In the genomic region with DNA sequence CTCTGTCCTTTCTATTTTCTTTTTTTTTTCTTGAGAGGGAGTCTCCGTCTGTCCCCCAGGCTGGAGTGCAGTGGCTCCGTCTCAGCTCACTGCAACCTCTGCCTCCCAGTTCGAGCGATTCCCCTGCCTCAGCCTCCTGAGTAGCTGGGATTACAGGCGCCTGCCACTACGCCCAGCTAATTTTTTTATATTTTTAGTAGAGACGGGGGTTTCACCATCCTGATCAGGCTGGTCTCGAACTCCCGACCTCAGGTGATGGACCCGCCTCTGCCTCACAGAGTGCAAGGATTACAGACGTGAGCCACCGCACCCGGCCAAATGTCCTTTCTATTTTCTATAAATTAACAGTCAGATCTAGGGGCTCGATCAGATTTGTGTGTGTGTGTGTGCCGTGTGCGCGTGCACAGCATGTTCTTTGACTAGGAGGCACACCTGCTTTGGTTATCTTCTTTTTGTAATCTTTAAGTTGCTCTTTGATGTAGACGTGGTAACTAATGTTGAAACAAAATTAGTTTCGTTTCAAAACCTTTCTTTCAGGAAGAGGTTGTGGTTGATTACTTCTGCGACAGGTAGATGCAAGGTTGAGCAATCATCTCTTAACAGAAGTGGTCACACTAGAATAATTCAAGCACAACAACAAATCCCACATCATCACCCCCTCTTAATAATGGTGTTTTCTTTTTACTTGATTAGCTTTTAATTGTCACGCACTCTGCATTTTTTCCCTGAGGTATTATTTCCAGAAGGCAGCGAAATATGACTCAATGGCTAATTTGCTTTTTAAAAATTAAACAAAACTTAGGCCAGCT, we compare ENCODE assay signal across 8 cellular contexts. TPM values are rescaled to one million over a fixed set of nuclear protein-coding genes. Genes with fewer than 3 reads are reported as not detected.
DNase-seq lines count a peak whose midpoint lies in the region; ATAC-seq and TF ChIP-seq lines count a peak whose summit lies in the region.

No MANE protein-coding gene starts in this region.

- peaks cover 2% of the 10 kb centered on the region; the same call in 1 of the 2 replicates for H3K9me1 ChIP-seq in IMR-90 (ENCODE audit: insufficient read depth, low read length)

- peak overlapping the region; percentile 91 for H2AFZ ChIP-seq in IMR-90 (replicated peaks; ENCODE audit: low read length, poor library complexity)

- H3K4me1 Mint-ChIP-seq in dendritic cell treated with granulocyte-macrophage colony-stimulating factor and Interleukin-4, amounts not matched to agents 40 ng/mL and 50 ng/mL, for 4 days (ENCODE audit: low read depth) = peaks cover 34% of the 10 kb centered on the region
- peaks cover 35 to 54% (median 50%) of the 10 kb centered on the region in 7 donors for H3K4me1 Mint-ChIP-seq in naive thymus-derived CD4-positive, alpha-beta T cell
- peaks cover 16% of the 10 kb centered on the region for H3K4me1 Mint-ChIP-seq in type B pancreatic cell (ENCODE audit: unreplicated experiment)

- ATAC-seq in GM21529 (IDR thresholded peaks at IDR 0.05; ENCODE audit: unreplicated experiment) (peak; percentile 45), IMR-90 (ENCODE audit: low read depth) (no peak)
- ATAC-seq in activated CD4-positive, CD25-positive, alpha-beta regulatory T cell treated with anti-CD3 and anti-CD28 coated beads, Interleukin-2, amount 50 U/mL, for 24 hours = peak; percentile 66 to 67
- ATAC-seq in naive thymus-derived CD4-positive, alpha-beta T cell = peak; percentile 67

- peak overlapping the region; percentile 74 for H2BK5ac ChIP-seq in IMR-90 (ENCODE audit: low read depth, low read length, poor library complexity, severe bottlenecking)

- peaks cover 45% of the 10 kb centered on the region for H3K36me3 Mint-ChIP-seq in dendritic cell treated with granulocyte-macrophage colony-stimulating factor and Interleukin-4, amounts not matched to agents 40 ng/mL and 50 ng/mL, for 4 days (ENCODE audit: low read depth)
- peaks cover 0 to 14% (median 5%) of the 10 kb centered on the region in 5 donors for H3K36me3 Mint-ChIP-seq in naive thymus-derived CD4-positive, alpha-beta T cell
- H3K36me3 Mint-ChIP-seq in type B pancreatic cell = peaks cover 7% of the 10 kb centered on the region

- H3K9ac ChIP-seq in IMR-90 (ENCODE audit: low read depth, low read length) = peak overlapping the region; percentile 75

- no peak for DNase-seq in IMR-90
- peak in 6 of 9 donors; percentile 75 to 87 (median 82) for DNase-seq in naive thymus-derived CD4-positive, alpha-beta T cell
- DNase-seq in type B pancreatic cell (ENCODE audit: extremely low spot score, unreplicated experiment) = no peak
- DNase-seq in retina = no peak

- BruUV-seq in IMR-90 (replicated peaks; lab: Mats Ljungman, UMichigan) = no TSS peak

- H2BK120ac ChIP-seq in IMR-90 (ENCODE audit: low read depth, low read length) = peak overlapping the region; percentile 75

- intact Hi-C loops in IMR-90 (cut with micrococcal nuclease) = loop anchor here (2.0 kb wide), 1 partner anchor 37 kb away; no protein-coding TSS in a partner anchor
- intact Hi-C loops in dendritic cell treated with granulocyte-macrophage colony-stimulating factor and Interleukin-4, amounts not matched to agents 40 ng/mL and 50 ng/mL, for 4 days (cut with micrococcal nuclease) = loop anchor here (2.0 kb wide), 1 partner anchor 13 kb away; no protein-coding TSS in a partner anchor
- intact Hi-C loops in naive thymus-derived CD4-positive, alpha-beta T cell (cut with micrococcal nuclease) = loop anchor here (1.0 to 10.0 kb wide), 16 partner anchors 13 to 1469 kb away; a partner anchor contains a TSS

- H2BK20ac ChIP-seq in IMR-90 (ENCODE audit: low read depth, low read length) = 0 out of 2 replicates have a peak overlapping the region, but pooled peaks have one; percentile 12

- H3K9me3 Mint-ChIP-seq in dendritic cell treated with granulocyte-macrophage colony-stimulating factor and Interleukin-4, amounts not matched to agents 40 ng/mL and 50 ng/mL, for 4 days = no peaks in the 10 kb centered on the region
- peaks cover 0 to 2% (median 0%) of the 10 kb centered on the region in 11 donors for H3K9me3 Mint-ChIP-seq in naive thymus-derived CD4-positive, alpha-beta T cell
- H3K9me3 Mint-ChIP-seq in type B pancreatic cell = no peaks in the 10 kb centered on the region

- dilution Hi-C loops in IMR-90 (cut with HindIII; ENCODE audit: low sequenced_read_pairs, unreplicated experiment) = no loop called here

- 20% methylated on average over 2 of the region's 22 CpGs; no CpG with 5 or more reads in 1 of the 2 experiments for WGBS in IMR-90 (ENCODE audit: extremely low coverage in 2 of 2, insufficient read length in 1 of 2), 2 experiments

- H3K27me3 ChIP-seq in DOHH2 (ENCODE audit: control insufficient read depth, low read length) (no peaks in the 10 kb centered on the region), IMR-90 (ENCODE audit: control insufficient read depth, insufficient read depth, low read length) (no peaks in the 10 kb centered on the region)
- no peaks in the 10 kb centered on the region for H3K27me3 ChIP-seq in naive thymus-derived CD4-positive, alpha-beta T cell (ENCODE audit: control insufficient read depth in 2 of 2, insufficient read depth in 2 of 2, low read length in 2 of 2)

- POLR2A ChIA-PET in IMR-90 (lab: Charles Lee; ENCODE audit: unreplicated experiment) = interaction anchor here (0.6 to 0.9 kb wide), 3 partner anchors 9 to 1831 kb away, joined by 3 to 4 read pairs (median 3); no protein-coding TSS in a partner anchor
- POLR2A ChIA-PET in naive thymus-derived CD4-positive, alpha-beta T cell (lab: Charles Lee) = interaction anchor here (0.6 to 4.1 kb wide), 17 partner anchors 8 to 466 kb away, joined by 3 to 28 read pairs (median 4); a partner anchor contains a TSS

- H4K5ac ChIP-seq in IMR-90 (ENCODE audit: low read depth, low read length) = peak overlapping the region; percentile 14; the same call in 1 of the 2 replicates

- peak overlapping the region; percentile 90 for H3K27ac Mint-ChIP-seq in dendritic cell treated with granulocyte-macrophage colony-stimulating factor and Interleukin-4, amounts not matched to agents 40 ng/mL and 50 ng/mL, for 4 days
- peak overlapping the region; percentile 86 to 96 (median 93) for H3K27ac Mint-ChIP-seq in naive thymus-derived CD4-positive, alpha-beta T cell
- H3K27ac Mint-ChIP-seq in type B pancreatic cell = peak overlapping the region; percentile 89

- TF ChIP-seq RAD21 in IMR-90 (IDR thresholded peaks at IDR 0.05; ENCODE audit: low read length) = no peak

- H3K4me3 Mint-ChIP-seq in dendritic cell treated with granulocyte-macrophage colony-stimulating factor and Interleukin-4, amounts not matched to agents 40 ng/mL and 50 ng/mL, for 4 days = peak overlapping the region; percentile 95
- H3K4me3 Mint-ChIP-seq in naive thymus-derived CD4-positive, alpha-beta T cell = peak overlapping the region; percentile 78 to 95 (median 88)
- H3K4me3 Mint-ChIP-seq in type B pancreatic cell = peak overlapping the region; percentile 85

- H3K27ac ChIP-seq in DOHH2 (ENCODE audit: low read depth, low read length) = peak overlapping the region; percentile 91
- peak overlapping the region; percentile 84 for H3K27ac ChIP-seq in IMR-90 (ENCODE audit: insufficient read depth, low read length)
- H3K27ac ChIP-seq in naive thymus-derived CD4-positive, alpha-beta T cell (ENCODE audit: low read depth, low read length) = peak overlapping the region; percentile 92

- TF ChIP-seq POLR2A in IMR-90 (IDR thresholded peaks at IDR 0.05; ENCODE audit: low read depth, low read length) = no peak

- no peaks in the 10 kb centered on the region for H3K9me3 ChIP-seq in DOHH2 (ENCODE audit: control insufficient read depth, insufficient read depth, low read length)
- H3K9me3 ChIP-seq in IMR-90 (ENCODE audit: control insufficient read depth, insufficient read depth, low read length) = no peaks in the 10 kb centered on the region
- H3K9me3 ChIP-seq in naive thymus-derived CD4-positive, alpha-beta T cell (ENCODE audit: control insufficient read depth in 2 of 3, low read length in 3 of 3) = no peaks in the 10 kb centered on the region

- no peak overlapping the region for H2BK15ac ChIP-seq in IMR-90 (ENCODE audit: low read depth, low read length)

- H3K4me3 ChIP-seq in DOHH2 (ENCODE audit: low read length) (peak overlapping the region; percentile 92), IMR-90 (ENCODE audit: insufficient read depth, low read depth, low read length) (peak overlapping the region; percentile 98)
- peak overlapping the region; percentile 76 for H3K4me3 ChIP-seq in naive thymus-derived CD4-positive, alpha-beta T cell (ENCODE audit: low read length)

- peak overlapping the region; percentile 86 for H3K4me2 ChIP-seq in DOHH2 (ENCODE audit: low read length)
- H3K4me2 ChIP-seq in IMR-90 (ENCODE audit: low read depth, low read length) = peak overlapping the region; percentile 68

- H3K36me3 ChIP-seq in DOHH2 (ENCODE audit: control insufficient read depth, low read length) = peaks cover 41% of the 10 kb centered on the region
- H3K36me3 ChIP-seq in IMR-90 (ENCODE audit: control insufficient read depth, insufficient read depth, low read length) = no peaks in the 10 kb centered on the region
- no peaks in the 10 kb centered on the region for H3K36me3 ChIP-seq in naive thymus-derived CD4-positive, alpha-beta T cell (ENCODE audit: control insufficient read depth in 2 of 3, insufficient read depth in 3 of 3, low read length in 3 of 3)

- peak overlapping the region; percentile 72; the same call in 1 of the 2 replicates for H3K23ac ChIP-seq in IMR-90 (ENCODE audit: low read depth, low read length)

- peak overlapping the region; percentile 58 for H3K14ac ChIP-seq in IMR-90 (replicated peaks; ENCODE audit: low read depth, low read length)

- peaks cover 0 to 27% of the 10 kb centered on the region in 2 experiments; a peak in 2 of 4 replicates for H3K79me1 ChIP-seq in IMR-90 (ENCODE audit: low read depth in 1 of 2, low read length in 2 of 2)

- no peak overlapping the region for H2AK5ac ChIP-seq in IMR-90 (ENCODE audit: low read depth, low read length)

- peak overlapping the region; percentile 56; the same call in 1 of the 2 replicates for H4K91ac ChIP-seq in IMR-90 (ENCODE audit: insufficient read depth, low read depth, low read length)

- in situ Hi-C loops in IMR-90 (cut with MboI; ENCODE audit: low sequenced_read_pairs) = no loop called here

- H4K20me1 ChIP-seq in DOHH2 (ENCODE audit: control insufficient read depth, insufficient read depth, low read depth, low read length) = peaks cover 9% of the 10 kb centered on the region; the same call in 1 of the 2 replicates
- peaks cover 28% of the 10 kb centered on the region for H4K20me1 ChIP-seq in IMR-90 (ENCODE audit: insufficient read depth, low read length)

- TF ChIP-seq CTCF in DOHH2 (IDR thresholded peaks at IDR 0.05; ENCODE audit: low read depth, low read length, poor library complexity, severe bottlenecking) = no peak
- no peak for TF ChIP-seq CTCF in IMR-90 (conservative IDR thresholded peaks at IDR 0.05; ENCODE audit: low read depth, low read length)
- TF ChIP-seq CTCF in type B pancreatic cell (conservative IDR thresholded peaks at IDR 0.05) = no peak

- no peak overlapping the region; the same call in 1 of the 2 replicates for H3K18ac ChIP-seq in IMR-90 (ENCODE audit: low read depth, low read length)

- peaks cover 22% of the 10 kb centered on the region for H3F3A ChIP-seq in DOHH2 (ENCODE audit: control insufficient read depth, insufficient read depth)

- H3K56ac ChIP-seq in IMR-90 (ENCODE audit: extremely low read depth, insufficient read depth, low read length) = peak overlapping the region; percentile 52; the same call in 1 of the 2 replicates

- H3K27me3 Mint-ChIP-seq in dendritic cell treated with granulocyte-macrophage colony-stimulating factor and Interleukin-4, amounts not matched to agents 40 ng/mL and 50 ng/mL, for 4 days = no peaks in the 10 kb centered on the region
- no peaks in the 10 kb centered on the region for H3K27me3 Mint-ChIP-seq in naive thymus-derived CD4-positive, alpha-beta T cell
- H3K27me3 Mint-ChIP-seq in type B pancreatic cell = no peaks in the 10 kb centered on the region

- peak overlapping the region; percentile 48 to 55 for H4K8ac ChIP-seq in IMR-90 (ENCODE audit: low read depth in 2 of 2, low read length in 2 of 2)

- H3K4me1 ChIP-seq in DOHH2 (ENCODE audit: control insufficient read depth, low read length) (peaks cover 55% of the 10 kb centered on the region), IMR-90 (ENCODE audit: control insufficient read depth, insufficient read depth, low read length) (0 out of 2 replicates have a peak, but pooled peaks cover 4% of the 10 kb centered on the region)
- peaks cover 20 to 28% of the 10 kb centered on the region in 2 donors for H3K4me1 ChIP-seq in naive thymus-derived CD4-positive, alpha-beta T cell (ENCODE audit: control insufficient read depth in 2 of 2, insufficient read depth in 2 of 2, low read length in 2 of 2)

- peak overlapping the region; percentile 34 for H3K4ac ChIP-seq in IMR-90 (ENCODE audit: low read depth, low read length)

- peaks cover 42% of the 10 kb centered on the region for H3K79me2 ChIP-seq in DOHH2 (ENCODE audit: control insufficient read depth, low read length)

- H2AK9ac ChIP-seq in IMR-90 (replicated peaks; ENCODE audit: low read depth, low read length, poor library complexity) = peak overlapping the region; percentile 10

- no peaks in the 10 kb centered on the region for H3K9me2 ChIP-seq in DOHH2 (replicated peaks; ENCODE audit: control insufficient read depth, low read length)

- CTCF ChIA-PET in IMR-90 (lab: Yijun Ruan, JAX) = no interaction called here
- CTCF ChIA-PET in naive thymus-derived CD4-positive, alpha-beta T cell (lab: Charles Lee) = interaction anchor here (0.6 to 1.4 kb wide), 4 partner anchors 12 to 15 kb away, joined by 3 to 5 read pairs (median 4); no protein-coding TSS in a partner anchor

RNA-seq across cellular contexts. Expression of a gene that starts 0.8 kb away (rescaled TPM):
- 54.8 and 123 TPM in 2 replicates for total RNA-seq in IMR-90 (2012; rRNA removed)
- polyA plus RNA-seq in IMR-90 (2012; rRNA removed) = 89.3 and 109 TPM in 2 replicates
- 78.1 and 78.3 TPM in 2 replicates for polyA plus RNA-seq in IMR-90 (2012; cell fraction: cytosol; rRNA removed)
- polyA plus RNA-seq in IMR-90 (2012; cell fraction: nucleus; rRNA removed; ENCODE audit: low replicate concordance) = 11.2 and 34.7 TPM in 2 replicates
- 10 to 100 TPM; 35.4 to 86.0 (median 38.3) TPM for total RNA-seq in naive thymus-derived CD4-positive, alpha-beta T cell
- 10 to 100 TPM; 63.2 to 79.6 TPM for polyA plus RNA-seq in naive thymus-derived CD4-positive, alpha-beta T cell
- 51.0 and 51.9 TPM in 2 replicates for total RNA-seq in type B pancreatic cell (ENCODE audit: low replicate concordance)

Comparison
In these comparisons a context has a peak if more than half of its experiments do, and no peak if none do; other contexts are left out.
1. DNase-seq: peak in naive thymus-derived CD4-positive, alpha-beta T cell (6 of 9); none in IMR-90 (single experiment), type B pancreatic cell (single experiment) and retina (single experiment).
2. Peak in every context shown above with its lines, with median percentiles within 50 percentile points of each other: H3K27ac ChIP-seq, H3K4me3 ChIP-seq, H3K27ac Mint-ChIP-seq and H3K4me3 Mint-ChIP-seq.